In genomic region chr11:134572741-134573675, GRCh38 we compare ENCODE assay signal across 26 cellular contexts.
DNase-seq lines count a peak whose midpoint lies in the region; ATAC-seq and TF ChIP-seq lines count a peak whose summit lies in the region.
"Had no signal": no experiment of that assay in that cellular context is flagged by ENCODE, and none has a peak within 500 bp of the region (broad histone marks: within the 10 kb centered on the region; RNA-seq: fewer than 3 reads in every experiment).

No MANE protein-coding gene starts in this region.

- no peaks in the 10 kb centered on the region for H3K4me1 Mint-ChIP-seq in activated CD8-positive, alpha-beta memory T cell treated with anti-CD3 and anti-CD28 coated beads, Interleukin-2, amount 10 ng/mL, durations not matched to agents 7 days and 5 days
- H3K4me1 Mint-ChIP-seq: CD14-positive monocyte, naive B cell had no signal

- H3K27ac ChIP-seq in right atrium auricular region (no peak overlapping the region), spleen (no peak overlapping the region), lower lobe of right lung (no peak overlapping the region)
- H3K27ac ChIP-seq: brain microvascular endothelial cell, foreskin keratinocyte, prostate gland had no signal

- no peaks in the 10 kb centered on the region for H3K9me3 Mint-ChIP-seq in activated CD8-positive, alpha-beta memory T cell treated with anti-CD3 and anti-CD28 coated beads, Interleukin-2, amount 10 ng/mL, durations not matched to agents 7 days and 5 days (ENCODE audit: low read depth)
- H3K9me3 Mint-ChIP-seq: CD14-positive monocyte; T-helper 1 cell treated with Interleukin-12 subunit alpha and Interleukin-12 subunit beta and Interleukin-4 antibody, amounts not matched to agents 30 μg/mL and 1 μg/mL, for 36 hours had no signal

- H3K36me3 ChIP-seq in right atrium auricular region (no peaks in the 10 kb centered on the region), spleen (no peaks in the 10 kb centered on the region), lower lobe of right lung (no peaks in the 10 kb centered on the region)
- H3K36me3 ChIP-seq: brain microvascular endothelial cell, prostate gland had no signal

- H3K27me3 ChIP-seq in right atrium auricular region (no peaks in the 10 kb centered on the region), spleen (replicated peaks in 1 of 7) (peaks cover 0 to 17% (median 0%) of the 10 kb centered on the region in 7 donors), lower lobe of right lung (ENCODE audit: low read depth) (peaks cover 4% of the 10 kb centered on the region)
- H3K27me3 ChIP-seq: brain microvascular endothelial cell, foreskin keratinocyte had no signal

- no peaks in the 10 kb centered on the region for H3K36me3 Mint-ChIP-seq in activated CD8-positive, alpha-beta memory T cell treated with anti-CD3 and anti-CD28 coated beads, Interleukin-2, amount 10 ng/mL, durations not matched to agents 7 days and 5 days
- H3K36me3 Mint-ChIP-seq: CD14-positive monocyte, naive B cell had no signal

- H3K27ac Mint-ChIP-seq in activated CD8-positive, alpha-beta memory T cell treated with anti-CD3 and anti-CD28 coated beads, Interleukin-2, amount 10 ng/mL, durations not matched to agents 7 days and 5 days = no peak overlapping the region
- H3K27ac Mint-ChIP-seq: CD14-positive monocyte; naive B cell; T-helper 1 cell treated with Interleukin-12 subunit alpha and Interleukin-12 subunit beta and Interleukin-4 antibody, amounts not matched to agents 30 μg/mL and 1 μg/mL, for 36 hours had no signal

- peaks cover 19% of the 10 kb centered on the region for H3K27me3 Mint-ChIP-seq in activated CD8-positive, alpha-beta memory T cell treated with anti-CD3 and anti-CD28 coated beads, Interleukin-2, amount 10 ng/mL, durations not matched to agents 7 days and 5 days
- H3K27me3 Mint-ChIP-seq: naive B cell had no signal

- no peak for TF ChIP-seq CTCF in GM13976 (IDR thresholded peaks at IDR 0.05; ENCODE audit: borderline replicate concordance, control extremely low read depth, extremely low read depth, insufficient read depth, missing control alignments)
- no peak for TF ChIP-seq CTCF in right atrium auricular region (IDR thresholded peaks at IDR 0.05)
- no peak for TF ChIP-seq CTCF in spleen (IDR thresholded peaks at IDR 0.05 in 8 of 11, conservative IDR thresholded peaks at IDR 0.05 in 3 of 11)
- TF ChIP-seq CTCF in lower lobe of right lung (IDR thresholded peaks at IDR 0.05) = no peak

- no peaks in the 10 kb centered on the region for H3K9me3 ChIP-seq in right atrium auricular region
- no peaks in the 10 kb centered on the region for H3K9me3 ChIP-seq in spleen
- H3K9me3 ChIP-seq in lower lobe of right lung = no peaks in the 10 kb centered on the region
- H3K9me3 ChIP-seq: prostate gland had no signal

- no peak for ATAC-seq in activated CD8-positive, alpha-beta memory T cell treated with anti-CD3 and anti-CD28 coated beads, Interleukin-2, amount 10 ng/mL, durations not matched to agents 7 days and 5 days
- ATAC-seq in lower lobe of right lung = no peak
- ATAC-seq: esophagus mucosa, foreskin keratinocyte had no signal

- H3K4me3 Mint-ChIP-seq in activated CD8-positive, alpha-beta memory T cell treated with anti-CD3 and anti-CD28 coated beads, Interleukin-2, amount 10 ng/mL, durations not matched to agents 7 days and 5 days = no peak overlapping the region
- H3K4me3 Mint-ChIP-seq: CD14-positive monocyte; naive B cell; T-helper 1 cell treated with Interleukin-12 subunit alpha and Interleukin-12 subunit beta and Interleukin-4 antibody, amounts not matched to agents 30 μg/mL and 1 μg/mL, for 36 hours had no signal

- H3K4me3 ChIP-seq in right atrium auricular region (no peak overlapping the region), spleen (no peak overlapping the region), lower lobe of right lung (no peak overlapping the region)
- H3K4me3 ChIP-seq: prostate gland had no signal

- peak; percentile 7 for DNase-seq in GM13976 (ENCODE audit: low spot score)
- peak; percentile 15 for DNase-seq in activated CD8-positive, alpha-beta memory T cell treated with anti-CD3 and anti-CD28 coated beads, Interleukin-2, amount 10 ng/mL, durations not matched to agents 7 days and 5 days
- DNase-seq in right atrium auricular region (ENCODE audit: low spot score) = peak; percentile 52
- peak; percentile 67 for DNase-seq in spleen
- no peak for DNase-seq in activated T-cell treated with anti-CD3 and anti-CD28 coated beads, Interleukin-2, amount 50 U/mL, for 1 hour
- no peak for DNase-seq in lower lobe of right lung
- DNase-seq in stimulated activated CD4-positive, alpha-beta T cell treated with anti-CD3 and anti-CD28 coated beads, Interleukin-15, amount 100 ng/mL, for 24 hours = no peak
- DNase-seq: activated CD4-positive, CD25-positive, alpha-beta regulatory T cell treated with anti-CD3 and anti-CD28 coated beads, Interleukin-2, amount 50 U/mL, for 72 hours; activated naive CD4-positive, alpha-beta T cell treated with Interleukin-2 at 50 U/mL for 16 hours; brain microvascular endothelial cell; DMS79 treated with DMSO at 0.1 percent for 48 hours; effector memory CD4-positive, alpha-beta T cell; foreskin keratinocyte; left cardiac atrium; mesendoderm; naive B cell; NCI-H1436; NCI-H2107; NCI-H446; NCI-H82; RPMI8226; substantia nigra had no signal

- WGBS in spleen, 5 donors = 65 to 82% (median 77%) methylated on average over 19 to 22 of the region's 22 CpGs

- no peak for TF ChIP-seq POLR2A in spleen (IDR thresholded peaks at IDR 0.05)

- CTCF ChIA-PET in activated CD8-positive, alpha-beta memory T cell treated with anti-CD3 and anti-CD28 coated beads, Interleukin-2, amount 10 ng/mL, durations not matched to agents 7 days and 5 days (lab: Charles Lee) = no interaction called here

- in situ Hi-C loops in GM13976 (cut with MboI; ENCODE audit: low sequenced_read_pairs, unreplicated experiment) = no loop called here

- intact Hi-C loops in spleen (cut with DNase I; ENCODE audit: low total_unique reads) = no loop called here
- intact Hi-C loops in lower lobe of right lung (cut with DNase I) = no loop called here

- H3K4me1 ChIP-seq in right atrium auricular region (no peaks in the 10 kb centered on the region), spleen (no peaks in the 10 kb centered on the region), lower lobe of right lung (no peaks in the 10 kb centered on the region)
- H3K4me1 ChIP-seq: foreskin keratinocyte, prostate gland had no signal

Comparison
In these comparisons a context has a peak if more than half of its experiments do, and no peak if none do; other contexts are left out.
1. DNase-seq: peak in GM13976 (single experiment), activated CD8-positive, alpha-beta memory T cell treated with anti-CD3 and anti-CD28 coated beads, Interleukin-2, amount 10 ng/mL, durations not matched to agents 7 days and 5 days (single experiment), right atrium auricular region (single experiment) and spleen (single experiment); none in activated T-cell treated with anti-CD3 and anti-CD28 coated beads, Interleukin-2, amount 50 U/mL, for 1 hour (single experiment), lower lobe of right lung (single experiment) and stimulated activated CD4-positive, alpha-beta T cell treated with anti-CD3 and anti-CD28 coated beads, Interleukin-15, amount 100 ng/mL, for 24 hours (single experiment).